25 cellular contexts compared by ENCODE assay signal in genomic region chr14:100915582-100915981, GRCh38. TPM values are rescaled to one million over a fixed set of nuclear protein-coding genes. Genes with fewer than 3 reads are reported as not detected.
"Had no signal": no experiment of that assay in that cellular context is flagged by ENCODE, and none has a peak within 500 bp of the region (broad histone marks: within the 10 kb centered on the region; RNA-seq: fewer than 3 reads in every experiment).

No MANE protein-coding gene starts in this region.

- FAIRE-seq: bronchial epithelial cell had no signal

- ATAC-seq: activated CD8-positive, alpha-beta T cell treated with anti-CD3 and anti-CD28 coated beads, Interleukin-2, amount 10 ng/mL, durations not matched to agents 7 days and 5 days; body of pancreas; T-helper 17 cell; WTC11 had no signal

- H3K9me3 ChIP-seq: body of pancreas had no signal

- H3K4me3 ChIP-seq: body of pancreas had no signal

- DNase-seq: activated CD4-positive, alpha-beta T cell treated with anti-CD3 and anti-CD28 coated beads for 48 hours; activated CD4-positive, alpha-beta T cell treated with anti-CD3 and anti-CD28 coated beads, Interleukin-2, amount 50 U/mL, for 4 hours; activated CD4-positive, CD25-positive, alpha-beta regulatory T cell treated with anti-CD3 and anti-CD28 coated beads, Interleukin-2, amount 50 U/mL, for 72 hours; activated CD8-positive, alpha-beta memory T cell treated with anti-CD3 and anti-CD28 coated beads, Interleukin-2, amount 50 U/mL, for 48 hours; activated CD8-positive, alpha-beta T cell treated with anti-CD3 and anti-CD28 coated beads, Interleukin-2, amount 10 ng/mL, durations not matched to agents 7 days and 5 days; activated effector memory CD4-positive, alpha-beta T cell treated with Interleukin-2 at 50 U/mL for 16 hours; activated naive CD4-positive, alpha-beta T cell; activated T-cell treated with anti-CD3 and anti-CD28 coated beads, Interleukin-2, amount 50 U/mL, for 1 hour; aorta; body of pancreas; central memory CD4-positive, alpha-beta T cell; Karpas-422; NCI-H1048; NCI-H146; NCI-H187 treated with DMSO at 0.1 percent for 48 hours; NCI-H2081 treated with DMSO at 0.1 percent for 48 hours; NCI-H446; NCI-H524; SIG-M5; T-helper 17 cell; T-helper 9 cell had no signal

- H3K27ac ChIP-seq: body of pancreas had no signal

- H3K4me1 ChIP-seq: body of pancreas had no signal

- H3K27me3 ChIP-seq: body of pancreas had no signal

RNA-seq across cellular contexts. Expression of gene RTL1, which starts 12.1 kb away (rescaled TPM):
- total RNA-seq: activated CD8-positive, alpha-beta T cell treated with anti-CD3 and anti-CD28 coated beads, Interleukin-2, amount 10 ng/mL, durations not matched to agents 7 days and 5 days; activated T-helper 1 cell treated with anti-CD3 and anti-CD28 coated beads, Interleukin-12 subunit alpha, Interleukin-12 subunit beta, Interleukin-2, Interleukin-4 antibody, amounts not matched to agents 30 ng/mL and 10 ng/mL and 1 ng/mL, durations not matched to agents 14 hours and 24 hours and 36 hours; aorta; bronchial epithelial cell; RPMI7951; T-helper 17 cell had no signal
- polyA plus RNA-seq: aorta had no signal
